ENCODE assay signal across 11 cellular contexts in genomic region chr10:104309980-104310978, GRCh38. TPM values are rescaled to one million over a fixed set of nuclear protein-coding genes. Genes with fewer than 3 reads are reported as not detected.
A peak's percentile ranks its signal among the peaks of the same experiment; 100 is the strongest.
DNase-seq lines count a peak whose midpoint lies in the region; ATAC-seq, FAIRE-seq and TF ChIP-seq lines count a peak whose summit lies in the region.
"Had no signal": no experiment of that assay in that cellular context is flagged by ENCODE, and none has a peak within 500 bp of the region (broad histone marks: within the 10 kb centered on the region; RNA-seq: fewer than 3 reads in every experiment).

No MANE protein-coding gene starts in this region.

- CTCF ChIA-PET in HepG2 (lab: Yijun Ruan, JAX; ENCODE audit: low intra/inter-chr PET ratio, low total read pairs), result interaction anchor here (3.0 kb wide), 1 partner anchor 40 kb away, joined by 7 read pairs; no protein-coding TSS in a partner anchor
- CTCF ChIA-PET in GM10248 (lab: Yijun Ruan, JAX), result interaction anchor here (1.3 to 8.3 kb wide), 5 partner anchors 17 to 38 kb away, joined by 4 to 215 read pairs (median 61); partner anchors contain the start of gene ITPRIP

- TF ChIP-seq POLR2A in HepG2 (IDR thresholded peaks at IDR 0.05; ENCODE audit: insufficient read depth in 1 of 2, low read depth in 2 of 2, low read length in 2 of 2) (no peak), vagina (IDR thresholded peaks at IDR 0.05) (no peak)

- peaks cover 63% of the 10 kb centered on the region for H3K4me1 Mint-ChIP-seq in central memory CD8-positive, alpha-beta T cell

- 64% methylated on average over 15 of the region's 15 CpGs for WGBS in liver
- 93% methylated on average over 14 of the region's 15 CpGs for WGBS in HepG2 (ENCODE audit: low lambda C conversion rate)

- H3K4me1 ChIP-seq in liver (ENCODE audit: control insufficient read depth in 4 of 4, insufficient read depth in 4 of 4, low read length in 3 of 4) (peaks cover 1 to 12% (median 7%) of the 10 kb centered on the region in 4 donors), HepG2 (ENCODE audit: insufficient read depth, low read length) (no peaks in the 10 kb centered on the region), vagina (peaks cover 35% of the 10 kb centered on the region), BE2C (no peaks in the 10 kb centered on the region)

- H3K79me2 ChIP-seq in HepG2 (ENCODE audit: insufficient read depth, low read length), result no peaks in the 10 kb centered on the region

- TF ChIP-seq EP300 in HepG2 (IDR thresholded peaks at IDR 0.05; ENCODE audit: low read depth in 2 of 2, low read length in 2 of 2) (no peak), HepG2 (CRISPR knock-in tag; IDR thresholded peaks at IDR 0.05; ENCODE audit: borderline replicate concordance) (no peak)

- no peaks in the 10 kb centered on the region for H3K27me3 ChIP-seq in liver (ENCODE audit: control insufficient read depth in 4 of 4, insufficient read depth in 4 of 4, low read length in 3 of 4)
- H3K27me3 ChIP-seq in HepG2 (ENCODE audit: control insufficient read depth in 1 of 2, insufficient read depth in 2 of 2, low read length in 2 of 2), result no peaks in the 10 kb centered on the region; a peak in 1 of 5 replicates
- no peaks in the 10 kb centered on the region for H3K27me3 ChIP-seq in vagina
- H3K27me3 ChIP-seq in BE2C, result no peaks in the 10 kb centered on the region
- H3K27me3 ChIP-seq: BLaER1, SJCRH30 had no signal

- H3K9me3 Mint-ChIP-seq in central memory CD8-positive, alpha-beta T cell, result no peaks in the 10 kb centered on the region

- no peak for FAIRE-seq in HepG2 (lab: Jason Lieb, UNC)

- TF ChIP-seq CTCF in liver (IDR thresholded peaks at IDR 0.05; ENCODE audit: low read depth, low read length, missing input control) (no peak), HepG2 (CRISPR knock-in tag; IDR thresholded peaks at IDR 0.05) (no peak), vagina (IDR thresholded peaks at IDR 0.05) (no peak), BE2C (IDR thresholded peaks at IDR 0.05; ENCODE audit: low read depth, low read length) (no peak), GM10248 (IDR thresholded peaks at IDR 0.05; ENCODE audit: control extremely low read depth, extremely low read depth, low read depth, missing control alignments) (no peak)

- no peak overlapping the region for H2AFZ ChIP-seq in HepG2 (ENCODE audit: low read length)

- H3K36me3 Mint-ChIP-seq in central memory CD8-positive, alpha-beta T cell (ENCODE audit: insufficient read depth), result peaks cover 58% of the 10 kb centered on the region

- H3K36me3 ChIP-seq in liver (ENCODE audit: control insufficient read depth in 4 of 4, insufficient read depth in 3 of 4, low read depth in 1 of 4, low read length in 3 of 4) (peaks cover 0 to 21% (median 5%) of the 10 kb centered on the region in 4 donors), HepG2 (replicated peaks in 1 of 2; ENCODE audit: control insufficient read depth in 1 of 2, insufficient read depth in 2 of 2, low read length in 2 of 2) (peaks cover 8 to 10% of the 10 kb centered on the region in 2 experiments; a peak in 4 of 5 replicates), vagina (peaks cover 0 to 31% of the 10 kb centered on the region in 2 donors), BE2C (no peaks in the 10 kb centered on the region)

- TF ChIP-seq RAD21 in liver (IDR thresholded peaks at IDR 0.05) (peak in 1 of 2 donors; percentile 36), HepG2 (CRISPR knock-in tag; IDR thresholded peaks at IDR 0.05) (no peak)

- H3K9me3 ChIP-seq in liver (ENCODE audit: control insufficient read depth in 4 of 4, low read length in 3 of 4), result no peaks in the 10 kb centered on the region
- H3K9me3 ChIP-seq in HepG2 (ENCODE audit: low read length), result no peaks in the 10 kb centered on the region
- H3K9me3 ChIP-seq in vagina, result no peaks in the 10 kb centered on the region
- H3K9me3 ChIP-seq in BE2C, result no peaks in the 10 kb centered on the region
- H3K9me3 ChIP-seq: BLaER1, SJCRH30 had no signal

- peak overlapping the region; percentile 55 for H3K27ac Mint-ChIP-seq in central memory CD8-positive, alpha-beta T cell (ENCODE audit: low read depth)

- no peak overlapping the region for H3K4me3 ChIP-seq in liver (ENCODE audit: low read depth in 1 of 3, low read length in 3 of 3)
- no peak overlapping the region for H3K4me3 ChIP-seq in HepG2 (replicated peaks in 1 of 3; ENCODE audit: insufficient read depth in 1 of 3, low read depth in 2 of 3, low read length in 3 of 3)
- no peak overlapping the region for H3K4me3 ChIP-seq in vagina
- H3K4me3 ChIP-seq in BE2C (ENCODE audit: low read depth, low read length), result no peak overlapping the region
- H3K4me3 ChIP-seq: BLaER1, SJCRH30 had no signal

- no peak for DNase-seq in HepG2 (ENCODE audit: low spot score)
- no peak for DNase-seq in central memory CD8-positive, alpha-beta T cell (ENCODE audit: low spot score in 2 of 2)
- peak; percentile 69 for DNase-seq in left lobe of liver (ENCODE audit: low spot score)
- no peak for DNase-seq in vagina (ENCODE audit: extremely low spot score in 2 of 2)
- DNase-seq in RPMI8226, result no peak
- no peak for DNase-seq in BE2C
- DNase-seq in GM10248 (ENCODE audit: extremely low spot score), result no peak
- DNase-seq: erythroblast had no signal

- ATAC-seq in HepG2, result no peak
- ATAC-seq in central memory CD8-positive, alpha-beta T cell (replicated peaks; ENCODE audit: extremely low read depth, poor library complexity, severe bottlenecking), result no peak
- ATAC-seq in left lobe of liver, result peak; percentile 89

- H3K27me3 Mint-ChIP-seq in central memory CD8-positive, alpha-beta T cell, result no peaks in the 10 kb centered on the region

- H3K27ac ChIP-seq in liver (ENCODE audit: low read depth in 1 of 2, low read length in 2 of 2), result no peak overlapping the region
- no peak overlapping the region for H3K27ac ChIP-seq in HepG2 (ENCODE audit: extremely low read length, insufficient read depth, low read length)
- peak overlapping the region; percentile 20 for H3K27ac ChIP-seq in vagina
- H3K27ac ChIP-seq: BLaER1, SJCRH30 had no signal

- intact Hi-C loops in HepG2 (cut with micrococcal nuclease; ENCODE audit: unreplicated experiment), result no loop called here
- intact Hi-C loops in vagina (cut with DNase I), result no loop called here

- H3K4me3 Mint-ChIP-seq in central memory CD8-positive, alpha-beta T cell, result no peak overlapping the region

- BruUV-seq in HepG2 (replicated peaks; lab: Mats Ljungman, UMichigan), result no TSS peak

- H4K20me1 ChIP-seq in HepG2 (ENCODE audit: insufficient read depth, low read length), result no peaks in the 10 kb centered on the region

- H3K4me2 ChIP-seq in HepG2 (ENCODE audit: low read depth, low read length), result no peak overlapping the region
- H3K4me2 ChIP-seq: BLaER1 had no signal

- POLR2A ChIA-PET in HepG2 (lab: Yijun Ruan, JAX) (no interaction called here), GM10248 (lab: Yijun Ruan, JAX) (no interaction called here)

- H3K9ac ChIP-seq in liver (ENCODE audit: low read depth in 1 of 2, low read length in 2 of 2) (no peak overlapping the region), HepG2 (ENCODE audit: insufficient read depth, low read depth, low read length) (no peak overlapping the region)
- H3K9ac ChIP-seq: BLaER1 had no signal

- in situ Hi-C loops in HepG2 (cut with HindIII; ENCODE audit: extremely low pct_ligation_motif_present, low pct_unique_long_range_greater_than_20kb), result no loop called here

RNA-seq across cellular contexts. Expression of gene ITPRIP, which starts 28.0 kb away (rescaled TPM):
- total RNA-seq in liver, result 1 to 10 TPM; 7.7 to 7.9 TPM
- polyA plus RNA-seq in liver, result 1 to 10 TPM; 3.5 to 4.2 TPM
- 0.58 and 1.00 TPM in 2 replicates for total RNA-seq in HepG2 (2016; rRNA removed; fragmentation: Illumina TruSeq; extraction: Trizol)
- total RNA-seq in HepG2 (2016; cell fraction: cytosol; rRNA removed; fragmentation: Illumina TruSeq; extraction: Trizol; ENCODE audit: low read depth), result 0.09 and 0.10 TPM in 2 replicates
- 0.55 and 1.0 TPM in 2 replicates for total RNA-seq in HepG2 (2016; cell fraction: insoluble cytoplasmic fraction; rRNA removed; fragmentation: Illumina TruSeq; extraction: Trizol)
- 0.38 and 0.53 TPM in 2 replicates for total RNA-seq in HepG2 (2016; cell fraction: membrane; rRNA removed; fragmentation: Illumina TruSeq; extraction: Trizol)
- 1.4 and 2.2 TPM in 2 replicates for total RNA-seq in HepG2 (2016; cell fraction: nucleus; rRNA removed; fragmentation: Illumina TruSeq; extraction: Trizol)
- polyA plus RNA-seq in HepG2 (2011; rRNA removed), result 2.8 and 3.0 TPM in 2 replicates
- polyA plus RNA-seq in HepG2 (2011; cell fraction: cytosol; rRNA removed), result 2.7 and 3.0 TPM in 2 replicates
- 4.0 and 5.2 TPM in 2 replicates for polyA plus RNA-seq in HepG2 (2011; cell fraction: nucleus; rRNA removed)
- polyA plus RNA-seq in HepG2 (2012), result 1.5 and 2.5 TPM in 2 replicates
- 0.14 and 0.15 TPM in 2 replicates for polyA plus RNA-seq in HepG2 (2016; cell fraction: cytosol; fragmentation: Illumina TruSeq; extraction: Trizol; ENCODE audit: low read depth)
- polyA plus RNA-seq in HepG2 (2016; cell fraction: insoluble cytoplasmic fraction; fragmentation: Illumina TruSeq; extraction: Trizol; ENCODE audit: low read depth), result 0.71 and 1.0 TPM in 2 replicates
- 0.26 and 0.37 TPM in 2 replicates for polyA plus RNA-seq in HepG2 (2016; cell fraction: membrane; fragmentation: Illumina TruSeq; extraction: Trizol; ENCODE audit: low read depth)
- polyA plus RNA-seq in HepG2 (2016; cell fraction: nucleus; fragmentation: Illumina TruSeq; extraction: Trizol; ENCODE audit: insufficient read depth, low read depth), result 3.0 and 3.4 TPM in 2 replicates
- 12.8 and 29.6 TPM in 2 replicates for polyA minus RNA-seq in HepG2 (2011; rRNA and poly(A)+ RNA removed; ENCODE audit: low replicate concordance)
- 3.2 and 4.6 TPM in 2 replicates for polyA minus RNA-seq in HepG2 (2011; cell fraction: cytosol; rRNA and poly(A)+ RNA removed)
- 9.7 and 10.7 TPM in 2 replicates for polyA minus RNA-seq in HepG2 (2011; cell fraction: nucleus; rRNA and poly(A)+ RNA removed)
- 4.5 TPM for total RNA-seq in left lobe of liver
- total RNA-seq in vagina, result 85.7 TPM
- not detected for polyA plus RNA-seq in BE2C (2012; ENCODE audit: insufficient read depth, insufficient read length, low read depth)

RNA-seq across cellular contexts. Expression of gene GSTO2, which starts 41.3 kb away (rescaled TPM):
- total RNA-seq in liver, result 1 to 10 TPM; 1.0 to 4.6 TPM
- 1 to 10 TPM; 1.6 to 1.8 TPM for polyA plus RNA-seq in liver
- total RNA-seq in HepG2 (2016; rRNA removed; fragmentation: Illumina TruSeq; extraction: Trizol), result 2.1 and 3.4 TPM in 2 replicates
- total RNA-seq in HepG2 (2016; cell fraction: cytosol; rRNA removed; fragmentation: Illumina TruSeq; extraction: Trizol; ENCODE audit: low read depth), result 0.61 and 0.97 TPM in 2 replicates
- total RNA-seq in HepG2 (2016; cell fraction: insoluble cytoplasmic fraction; rRNA removed; fragmentation: Illumina TruSeq; extraction: Trizol), result 1.9 and 2.5 TPM in 2 replicates
- 1.3 and 2.6 TPM in 2 replicates for total RNA-seq in HepG2 (2016; cell fraction: membrane; rRNA removed; fragmentation: Illumina TruSeq; extraction: Trizol)
- total RNA-seq in HepG2 (2016; cell fraction: nucleus; rRNA removed; fragmentation: Illumina TruSeq; extraction: Trizol), result 2.4 and 3.2 TPM in 2 replicates
- 5.8 and 7.9 TPM in 2 replicates for polyA plus RNA-seq in HepG2 (2011; rRNA removed)
- polyA plus RNA-seq in HepG2 (2011; cell fraction: cytosol; rRNA removed), result 5.4 TPM in 2 replicates
- polyA plus RNA-seq in HepG2 (2011; cell fraction: nucleus; rRNA removed), result 3.2 and 4.7 TPM in 2 replicates
- 2.1 and 4.2 TPM in 2 replicates for polyA plus RNA-seq in HepG2 (2012)
- 1.1 and 1.5 TPM in 2 replicates for polyA plus RNA-seq in HepG2 (2016; cell fraction: cytosol; fragmentation: Illumina TruSeq; extraction: Trizol; ENCODE audit: low read depth)
- 1.4 and 1.8 TPM in 2 replicates for polyA plus RNA-seq in HepG2 (2016; cell fraction: insoluble cytoplasmic fraction; fragmentation: Illumina TruSeq; extraction: Trizol; ENCODE audit: low read depth)
- 1.1 and 1.6 TPM in 2 replicates for polyA plus RNA-seq in HepG2 (2016; cell fraction: membrane; fragmentation: Illumina TruSeq; extraction: Trizol; ENCODE audit: low read depth)
- 1.4 and 2.0 TPM in 2 replicates for polyA plus RNA-seq in HepG2 (2016; cell fraction: nucleus; fragmentation: Illumina TruSeq; extraction: Trizol; ENCODE audit: insufficient read depth, low read depth)
- 4.8 and 5.9 TPM in 2 replicates for polyA minus RNA-seq in HepG2 (2011; rRNA and poly(A)+ RNA removed; ENCODE audit: low replicate concordance)
- 0.99 and 3.0 TPM in 2 replicates for polyA minus RNA-seq in HepG2 (2011; cell fraction: cytosol; rRNA and poly(A)+ RNA removed)
- 5.6 and 8.6 TPM in 2 replicates for polyA minus RNA-seq in HepG2 (2011; cell fraction: nucleus; rRNA and poly(A)+ RNA removed)
- total RNA-seq in left lobe of liver, result 2.9 TPM
- 13.8 TPM for total RNA-seq in vagina
- 0.68 TPM for polyA plus RNA-seq in BE2C (2012; ENCODE audit: insufficient read depth, insufficient read length, low read depth)

RNA-seq across cellular contexts. Expression of gene CFAP58, which starts 43.4 kb away (rescaled TPM):
- total RNA-seq in liver (under 1 TPM; 0.08 to 0.09 TPM), HepG2 (2016; rRNA removed; fragmentation: Illumina TruSeq; extraction: Trizol) (not detected in 2 replicates), left lobe of liver (0.15 TPM), vagina (0.49 TPM)
- polyA plus RNA-seq in liver (under 1 TPM in 1 of 2 donors, not detected in 1; 0.01 TPM), HepG2 (2011; rRNA removed) (0.03 TPM in 2 replicates)
- not detected in 2 replicates for total RNA-seq in HepG2 (2016; cell fraction: cytosol; rRNA removed; fragmentation: Illumina TruSeq; extraction: Trizol; ENCODE audit: low read depth)
- total RNA-seq in HepG2 (2016; cell fraction: insoluble cytoplasmic fraction; rRNA removed; fragmentation: Illumina TruSeq; extraction: Trizol), result not detected in 2 replicates
- total RNA-seq in HepG2 (2016; cell fraction: membrane; rRNA removed; fragmentation: Illumina TruSeq; extraction: Trizol), result not detected in 2 replicates
- not detected in 2 replicates for total RNA-seq in HepG2 (2016; cell fraction: nucleus; rRNA removed; fragmentation: Illumina TruSeq; extraction: Trizol)
- not detected in 2 replicates for polyA plus RNA-seq in HepG2 (2011; cell fraction: cytosol; rRNA removed)
- 0.12 and 0.19 TPM in 2 replicates for polyA plus RNA-seq in HepG2 (2011; cell fraction: nucleus; rRNA removed)
- polyA plus RNA-seq in HepG2 (2012), result 0.09 TPM in 1 of 2 replicates, not detected in the other
- not detected in 2 replicates for polyA plus RNA-seq in HepG2 (2016; cell fraction: cytosol; fragmentation: Illumina TruSeq; extraction: Trizol; ENCODE audit: low read depth)
- polyA plus RNA-seq in HepG2 (2016; cell fraction: insoluble cytoplasmic fraction; fragmentation: Illumina TruSeq; extraction: Trizol; ENCODE audit: low read depth), result not detected in 2 replicates
- not detected in 2 replicates for polyA plus RNA-seq in HepG2 (2016; cell fraction: membrane; fragmentation: Illumina TruSeq; extraction: Trizol; ENCODE audit: low read depth)
- polyA plus RNA-seq in HepG2 (2016; cell fraction: nucleus; fragmentation: Illumina TruSeq; extraction: Trizol; ENCODE audit: insufficient read depth, low read depth), result not detected in 2 replicates
- not detected in 2 replicates for polyA minus RNA-seq in HepG2 (2011; rRNA and poly(A)+ RNA removed; ENCODE audit: low replicate concordance)
- not detected in 2 replicates for polyA minus RNA-seq in HepG2 (2011; cell fraction: cytosol; rRNA and poly(A)+ RNA removed)
- polyA minus RNA-seq in HepG2 (2011; cell fraction: nucleus; rRNA and poly(A)+ RNA removed), result 0.13 TPM in 1 of 2 replicates, not detected in the other
- polyA plus RNA-seq in BE2C (2012; ENCODE audit: insufficient read depth, insufficient read length, low read depth), result not detected
- total RNA-seq: SJCRH30 had no signal

RNA-seq across cellular contexts. Expression of gene GSTO1, which starts 55.6 kb away (rescaled TPM):
- 100 to 1,000 TPM; 137 to 156 TPM for total RNA-seq in liver
- 100 to 1,000 TPM; 266 to 349 TPM for polyA plus RNA-seq in liver
- total RNA-seq in HepG2 (2016; rRNA removed; fragmentation: Illumina TruSeq; extraction: Trizol), result 300 and 418 TPM in 2 replicates
- 151 and 179 TPM in 2 replicates for total RNA-seq in HepG2 (2016; cell fraction: cytosol; rRNA removed; fragmentation: Illumina TruSeq; extraction: Trizol; ENCODE audit: low read depth)
- 301 and 437 TPM in 2 replicates for total RNA-seq in HepG2 (2016; cell fraction: insoluble cytoplasmic fraction; rRNA removed; fragmentation: Illumina TruSeq; extraction: Trizol)
- total RNA-seq in HepG2 (2016; cell fraction: membrane; rRNA removed; fragmentation: Illumina TruSeq; extraction: Trizol), result 192 and 211 TPM in 2 replicates
- total RNA-seq in HepG2 (2016; cell fraction: nucleus; rRNA removed; fragmentation: Illumina TruSeq; extraction: Trizol), result 110 and 113 TPM in 2 replicates
- polyA plus RNA-seq in HepG2 (2011; rRNA removed), result 152 and 228 TPM in 2 replicates
- 147 and 153 TPM in 2 replicates for polyA plus RNA-seq in HepG2 (2011; cell fraction: cytosol; rRNA removed)
- polyA plus RNA-seq in HepG2 (2011; cell fraction: nucleus; rRNA removed), result 37.4 and 37.5 TPM in 2 replicates
- 165 and 247 TPM in 2 replicates for polyA plus RNA-seq in HepG2 (2012)
- 177 and 202 TPM in 2 replicates for polyA plus RNA-seq in HepG2 (2016; cell fraction: cytosol; fragmentation: Illumina TruSeq; extraction: Trizol; ENCODE audit: low read depth)
- 365 and 402 TPM in 2 replicates for polyA plus RNA-seq in HepG2 (2016; cell fraction: insoluble cytoplasmic fraction; fragmentation: Illumina TruSeq; extraction: Trizol; ENCODE audit: low read depth)
- 152 and 182 TPM in 2 replicates for polyA plus RNA-seq in HepG2 (2016; cell fraction: membrane; fragmentation: Illumina TruSeq; extraction: Trizol; ENCODE audit: low read depth)
- polyA plus RNA-seq in HepG2 (2016; cell fraction: nucleus; fragmentation: Illumina TruSeq; extraction: Trizol; ENCODE audit: insufficient read depth, low read depth), result 148 and 165 TPM in 2 replicates
- polyA minus RNA-seq in HepG2 (2011; rRNA and poly(A)+ RNA removed; ENCODE audit: low replicate concordance), result 30.9 and 42.9 TPM in 2 replicates
- 56.1 and 62.9 TPM in 2 replicates for polyA minus RNA-seq in HepG2 (2011; cell fraction: cytosol; rRNA and poly(A)+ RNA removed)
- 58.7 and 65.3 TPM in 2 replicates for polyA minus RNA-seq in HepG2 (2011; cell fraction: nucleus; rRNA and poly(A)+ RNA removed)
- total RNA-seq in left lobe of liver, result 194 TPM
- total RNA-seq in vagina, result 69.5 TPM
- polyA plus RNA-seq in BE2C (2012; ENCODE audit: insufficient read depth, insufficient read length, low read depth), result 83.4 TPM
